Comparison of ENCODE assay signal across 13 cellular contexts in genomic region chr6:37695273-37695672, GRCh38. TPM values are rescaled to one million over a fixed set of nuclear protein-coding genes. Genes with fewer than 3 reads are reported as not detected.
A peak's percentile ranks its signal among the peaks of the same experiment; 100 is the strongest.
DNase-seq lines count a peak whose midpoint lies in the region; ATAC-seq and TF ChIP-seq lines count a peak whose summit lies in the region.
"Had no signal": no experiment of that assay in that cellular context is flagged by ENCODE, and none has a peak within 500 bp of the region (broad histone marks: within the 10 kb centered on the region; RNA-seq: fewer than 3 reads in every experiment).

No MANE protein-coding gene starts in this region.

- H4K5ac ChIP-seq in H9 (ENCODE audit: insufficient read length, low read depth, low read length): no peak overlapping the region

- H4K8ac ChIP-seq in H9 (replicated peaks; ENCODE audit: insufficient read length, low read depth, low read length): no peak overlapping the region

- H2BK12ac ChIP-seq in H9 (ENCODE audit: insufficient read length, low read depth, low read length): no peak overlapping the region

- peaks cover 12% of the 10 kb centered on the region for H3K4me1 ChIP-seq in fibroblast of lung (ENCODE audit: control insufficient read depth, extremely low read depth, insufficient read depth, low read length)
- H3K4me1 ChIP-seq in H9 (ENCODE audit: insufficient read depth, low read length): no peaks in the 10 kb centered on the region

- H4K20me1 ChIP-seq in fibroblast of lung (ENCODE audit: control insufficient read depth, extremely low read depth, insufficient read depth, low read length) (no peaks in the 10 kb centered on the region), H9 (ENCODE audit: control insufficient read depth, insufficient read depth, insufficient read length) (no peaks in the 10 kb centered on the region)

- H2BK120ac ChIP-seq in H9 (ENCODE audit: low read depth, low read length, poor library complexity, severe bottlenecking): no peak overlapping the region

- H3K27ac ChIP-seq in fibroblast of lung (ENCODE audit: insufficient read depth, low read length) (no peak overlapping the region), H9 (ENCODE audit: insufficient read length, low read depth, low read length) (no peak overlapping the region)

- no peak overlapping the region for H2AK5ac ChIP-seq in H9 (ENCODE audit: insufficient read length, low read length)

- H2AFZ ChIP-seq in fibroblast of lung (ENCODE audit: low read length): no peak overlapping the region
- H2AFZ ChIP-seq in H9 (ENCODE audit: low read length): no peak overlapping the region

- H3K4me2 ChIP-seq in fibroblast of lung (ENCODE audit: extremely low read depth, insufficient read depth, low read length): peak overlapping the region; percentile 81
- no peak overlapping the region for H3K4me2 ChIP-seq in H9 (ENCODE audit: insufficient read depth, insufficient read length, low read length)

- peak overlapping the region; percentile 73 for H3K4me3 ChIP-seq in WI38 (ENCODE audit: low read depth, low read length)
- peak overlapping the region in 3 of 4 experiments; percentile 63 to 79 (median 78) for H3K4me3 ChIP-seq in fibroblast of lung (replicated peaks in 1 of 4; ENCODE audit: control extremely low read depth in 1 of 4, insufficient read depth in 1 of 4, low read depth in 3 of 4, low read length in 4 of 4)

- no CpG with 5 or more reads among the region's 2 CpGs for WGBS in H9 (ENCODE audit: extremely low coverage, insufficient read length, low lambda C conversion rate)

- H3K18ac ChIP-seq in H9 (ENCODE audit: insufficient read length, low read depth, low read length): no peak overlapping the region

- H3K23me2 ChIP-seq in H9 (ENCODE audit: insufficient read length, low read depth, low read length, poor library complexity, severe bottlenecking): peaks cover 19% of the 10 kb centered on the region

- no peak overlapping the region for H3K9ac ChIP-seq in fibroblast of lung (ENCODE audit: insufficient read depth, low read length)
- H3K9ac ChIP-seq in H9 (ENCODE audit: extremely low read depth, insufficient read length, low read length): no peak overlapping the region

- no peak overlapping the region for H3K23ac ChIP-seq in H9 (ENCODE audit: insufficient read length, low read depth, low read length)

- no peak overlapping the region for H2BK15ac ChIP-seq in H9 (ENCODE audit: low read depth, low read length)

- no peak overlapping the region for H2BK5ac ChIP-seq in H9 (ENCODE audit: insufficient read length, low read length)

- H3K79me2 ChIP-seq in fibroblast of lung (ENCODE audit: control insufficient read depth, insufficient read depth, low read length): no peaks in the 10 kb centered on the region
- no peaks in the 10 kb centered on the region for H3K79me2 ChIP-seq in H9 (ENCODE audit: insufficient read depth, low read length)

- no peak overlapping the region for H3T11ph ChIP-seq in H9 (ENCODE audit: low read length)

- H3K9me3 Mint-ChIP-seq in activated T-cell treated with anti-CD3 and anti-CD28 coated beads, Interleukin-2, amount 50 U/mL, for 4 hours: no peaks in the 10 kb centered on the region
- H3K9me3 Mint-ChIP-seq in stimulated activated naive B cell treated with anti-CD40 and anti-IgM and Interleukin-4, amounts not matched to agents 10 μg/mL and 1 μg/mL and 100 μg/mL, for 72 hours: no peaks in the 10 kb centered on the region
- H3K9me3 Mint-ChIP-seq in H9: no peaks in the 10 kb centered on the region; a peak in 1 of 5 replicates

- H3K4ac ChIP-seq in H9 (ENCODE audit: low read depth, low read length): no peak overlapping the region

- H3K27me3 ChIP-seq in fibroblast of lung (ENCODE audit: control insufficient read depth, insufficient read depth, low read length): no peaks in the 10 kb centered on the region
- peaks cover 63% of the 10 kb centered on the region for H3K27me3 ChIP-seq in H9 (ENCODE audit: insufficient read depth, low read length)

- no peak overlapping the region for H4K91ac ChIP-seq in H9 (ENCODE audit: insufficient read length, low read depth, low read length)

- ATAC-seq in activated T-cell treated with anti-CD3 and anti-CD28 coated beads, Interleukin-2, amount 50 U/mL, for 4 hours: no peak
- ATAC-seq in stimulated activated naive B cell treated with anti-CD40 and anti-IgM and Interleukin-4, amounts not matched to agents 10 μg/mL and 1 μg/mL and 100 μg/mL, for 72 hours (replicated peaks): no peak
- ATAC-seq in GM19395 (IDR thresholded peaks at IDR 0.05; ENCODE audit: unreplicated experiment): no peak

- no peaks in the 10 kb centered on the region for H3K79me1 ChIP-seq in H9 (ENCODE audit: insufficient read depth, low read depth, low read length, poor library complexity, severe bottlenecking)

- H3K4me1 Mint-ChIP-seq in activated T-cell treated with anti-CD3 and anti-CD28 coated beads, Interleukin-2, amount 50 U/mL, for 4 hours (ENCODE audit: low read depth): peaks cover 19% of the 10 kb centered on the region
- H3K4me1 Mint-ChIP-seq in stimulated activated naive B cell treated with anti-CD40 and anti-IgM and Interleukin-4, amounts not matched to agents 10 μg/mL and 1 μg/mL and 100 μg/mL, for 72 hours: peaks cover 37 to 48% of the 10 kb centered on the region in 2 donors
- peaks cover 15 to 32% of the 10 kb centered on the region in 2 experiments for H3K4me1 Mint-ChIP-seq in H9

- no peaks in the 10 kb centered on the region for H3K36me3 ChIP-seq in fibroblast of lung (ENCODE audit: control insufficient read depth, insufficient read depth, low read length)

- TF ChIP-seq CTCF in WI38 (IDR thresholded peaks at IDR 0.05; ENCODE audit: low read depth, low read length) (no peak), fibroblast of lung (conservative IDR thresholded peaks at IDR 0.05 in 1 of 2, IDR thresholded peaks at IDR 0.05 in 1 of 2; ENCODE audit: low read depth in 1 of 2, low read length in 2 of 2) (no peak), H9 (conservative IDR thresholded peaks at IDR 0.05) (no peak)

- no peak for DNase-seq in activated T-cell treated with anti-CD3 and anti-CD28 coated beads, Interleukin-2, amount 50 U/mL, for 4 hours
- no peak for DNase-seq in activated T-cell treated with anti-CD3 and anti-CD28 coated beads for 4 hours
- no peak for DNase-seq in fibroblast of lung (ENCODE audit: low read depth in 2 of 2)
- no peak for DNase-seq in stimulated activated naive B cell treated with anti-CD40 and anti-IgM and Interleukin-4, amounts not matched to agents 10 μg/mL and 1 μg/mL and 100 μg/mL, for 72 hours
- DNase-seq in H9: no peak
- no peak for DNase-seq in Kasumi-1 (lab: John Stamatoyannopoulos, UW)
- DNase-seq: cortex of kidney; NCI-H1105; small intestine; stimulated activated CD8-positive, alpha-beta memory T cell treated with anti-CD3 and anti-CD28 coated beads, Interleukin-4, amount 100 ng/mL, for 48 hours; T1000 had no signal

- H3K4me3 Mint-ChIP-seq in activated T-cell treated with anti-CD3 and anti-CD28 coated beads, Interleukin-2, amount 50 U/mL, for 4 hours: peak overlapping the region; percentile 78
- peak overlapping the region; percentile 87 to 98 for H3K4me3 Mint-ChIP-seq in stimulated activated naive B cell treated with anti-CD40 and anti-IgM and Interleukin-4, amounts not matched to agents 10 μg/mL and 1 μg/mL and 100 μg/mL, for 72 hours
- peak overlapping the region in 1 of 2 experiments; percentile 76; a peak in 3 of 5 replicates for H3K4me3 Mint-ChIP-seq in H9

- no peaks in the 10 kb centered on the region for H3K36me3 Mint-ChIP-seq in activated T-cell treated with anti-CD3 and anti-CD28 coated beads, Interleukin-2, amount 50 U/mL, for 4 hours (ENCODE audit: insufficient read depth)
- peaks cover 8 to 18% of the 10 kb centered on the region in 2 donors for H3K36me3 Mint-ChIP-seq in stimulated activated naive B cell treated with anti-CD40 and anti-IgM and Interleukin-4, amounts not matched to agents 10 μg/mL and 1 μg/mL and 100 μg/mL, for 72 hours
- peaks cover 0 to 2% (median 0%) of the 10 kb centered on the region in 3 experiments; a peak in 2 of 7 replicates for H3K36me3 Mint-ChIP-seq in H9 (ENCODE audit: insufficient read depth in 1 of 3, low read depth in 3 of 3)

- H3K56ac ChIP-seq in H9 (ENCODE audit: insufficient read length, low read depth, low read length): no peak overlapping the region

- peaks cover 36% of the 10 kb centered on the region for H3K27me3 Mint-ChIP-seq in activated T-cell treated with anti-CD3 and anti-CD28 coated beads, Interleukin-2, amount 50 U/mL, for 4 hours (ENCODE audit: low read depth)
- peaks cover 27 to 49% of the 10 kb centered on the region in 2 donors for H3K27me3 Mint-ChIP-seq in stimulated activated naive B cell treated with anti-CD40 and anti-IgM and Interleukin-4, amounts not matched to agents 10 μg/mL and 1 μg/mL and 100 μg/mL, for 72 hours
- H3K27me3 Mint-ChIP-seq in H9 (ENCODE audit: low read depth): peaks cover 86% of the 10 kb centered on the region

- peak overlapping the region; percentile 84 for H3K27ac Mint-ChIP-seq in stimulated activated naive B cell treated with anti-CD40 and anti-IgM and Interleukin-4, amounts not matched to agents 10 μg/mL and 1 μg/mL and 100 μg/mL, for 72 hours
- no peak overlapping the region for H3K27ac Mint-ChIP-seq in H9

- H3K14ac ChIP-seq in H9 (ENCODE audit: insufficient read depth, low read length): no peak overlapping the region

- H2BK20ac ChIP-seq in H9 (ENCODE audit: low read depth, low read length, poor library complexity, severe bottlenecking): no peak overlapping the region

- H3K9me3 ChIP-seq in fibroblast of lung (ENCODE audit: control insufficient read depth, insufficient read depth, low read depth, low read length) (no peaks in the 10 kb centered on the region), H9 (ENCODE audit: control insufficient read depth, low read depth, low read length) (no peaks in the 10 kb centered on the region)

RNA-seq across cellular contexts. Expression of gene MDGA1, which starts 2.4 kb away (rescaled TPM):
- total RNA-seq in activated T-cell treated with anti-CD3 and anti-CD28 coated beads, Interleukin-2, amount 50 U/mL, for 4 hours: 1 to 10 TPM; 1.2 to 5.3 (median 2.3) TPM
- total RNA-seq in fibroblast of lung (3.1 and 9.1 TPM in 2 replicates), H9 (2021) (0.15 and 0.28 TPM in 2 replicates)
- 7.0 and 8.5 TPM in 2 replicates for polyA plus RNA-seq in fibroblast of lung
- 11.4 and 14.6 TPM in 2 replicates for polyA plus RNA-seq in fibroblast of lung (2012)
- polyA minus RNA-seq in fibroblast of lung (ENCODE audit: low replicate concordance): 21.4 and 43.4 TPM in 2 replicates
